In the genomic region with DNA sequence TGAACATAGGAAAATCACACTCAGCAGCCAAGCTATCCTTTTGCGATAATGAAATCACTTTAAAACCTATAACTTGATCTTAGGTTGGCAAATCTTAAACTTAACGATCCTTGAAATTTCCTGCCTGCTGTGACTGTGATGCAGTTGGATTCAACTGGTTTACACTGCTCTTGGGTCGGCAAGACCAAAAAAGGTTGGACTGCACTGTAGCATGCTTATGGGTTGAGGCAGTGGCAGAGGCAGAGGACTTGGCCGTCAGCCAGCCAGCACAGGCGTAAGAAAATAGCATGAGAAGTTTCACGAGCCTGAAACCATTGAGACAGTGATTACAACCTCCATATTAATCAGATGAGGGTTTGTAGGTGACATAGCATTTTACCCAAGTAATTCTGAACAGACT, we compare ENCODE assay signal across 8 cellular contexts. TPM values are rescaled to one million over a fixed set of nuclear protein-coding genes. Genes with fewer than 3 reads are reported as not detected.
DNase-seq lines count a peak whose midpoint lies in the region; ATAC-seq and TF ChIP-seq lines count a peak whose summit lies in the region.

No MANE protein-coding gene starts in this region.

- H3K9ac ChIP-seq in SK-N-MC (ENCODE audit: insufficient read length) = no peak overlapping the region

- TF ChIP-seq EP300 in sigmoid colon (IDR thresholded peaks at IDR 0.05) = peak in 3 of 4 donors; percentile 72 to 97 (median 80)

- no peak for TF ChIP-seq CTCF in sigmoid colon (IDR thresholded peaks at IDR 0.05)

- H3K4me3 ChIP-seq in SK-N-MC (no peak overlapping the region), sigmoid colon (no peak overlapping the region)

- H3K27me3 ChIP-seq in sigmoid colon = no peaks in the 10 kb centered on the region

- H3K27ac ChIP-seq in SK-N-MC (peak overlapping the region; percentile 70), sigmoid colon (peak overlapping the region; percentile 82 to 90 (median 88))

- in situ Hi-C loops in G401 (cut with HindIII; ENCODE audit: low sequenced_read_pairs) = no loop called here

- intact Hi-C loops in cardiac septum (cut with DNase I) (no loop called here), sigmoid colon (cut with DNase I) (loop anchor here (2.0 kb wide), 1 partner anchor 21 kb away; the partner anchor contains the start of gene WSB1)

- peaks cover 0 to 56% (median 35%) of the 10 kb centered on the region in 4 donors for H3K4me1 ChIP-seq in sigmoid colon

- H3K9me3 ChIP-seq in SK-N-MC (ENCODE audit: low read depth, low read length) = no peaks in the 10 kb centered on the region
- H3K9me3 ChIP-seq in sigmoid colon = no peaks in the 10 kb centered on the region

- peak; percentile 23 for DNase-seq in G401 (ENCODE audit: low spot score)
- DNase-seq in SK-N-MC (ENCODE audit: low read depth, low spot score) = no peak
- peak; percentile 87 for DNase-seq in cardiac septum (ENCODE audit: low spot score)
- peak; percentile 97 for DNase-seq in sigmoid colon
- DNase-seq in NCI-H146 treated with DMSO at 0.1 percent for 48 hours (lab: John Stamatoyannopoulos, UW; ENCODE audit: unreplicated experiment) = no peak

- no peak for TF ChIP-seq POLR2A in sigmoid colon (IDR thresholded peaks at IDR 0.05)

- WGBS in sigmoid colon, 2 donors = 22 to 57% methylated on average over 6 of the region's 6 CpGs

- H3K36me3 ChIP-seq in SK-N-MC (ENCODE audit: insufficient read depth, low read length) (peaks cover 86% of the 10 kb centered on the region), sigmoid colon (peaks cover 18 to 87% (median 25%) of the 10 kb centered on the region in 4 donors)

- no peak for ATAC-seq in HG03432 (IDR thresholded peaks at IDR 0.05; ENCODE audit: unreplicated experiment)
- ATAC-seq in GM21825 (IDR thresholded peaks at IDR 0.05; ENCODE audit: unreplicated experiment) = no peak
- ATAC-seq in GM21381 (IDR thresholded peaks at IDR 0.05; ENCODE audit: unreplicated experiment) = no peak

RNA-seq across cellular contexts. Expression of gene WSB1, which starts 21.4 kb away (rescaled TPM):
- 72.2 and 88.3 TPM in 2 replicates for total RNA-seq in G401 (2014; rRNA removed; shearing (Covaris generic))
- 94.1 TPM for total RNA-seq in cardiac septum
- 100 to 1,000 TPM; 111 to 240 (median 188) TPM for total RNA-seq in sigmoid colon
- polyA plus RNA-seq in sigmoid colon = 10 to 100 TPM; 23.4 to 65.2 (median 26.4) TPM

Comparison
In these comparisons a context has a peak if more than half of its experiments do, and no peak if none do; other contexts are left out.
1. DNase-seq: peak in G401 (single experiment), cardiac septum (single experiment) and sigmoid colon (single experiment); none in SK-N-MC (single experiment) and NCI-H146 treated with DMSO at 0.1 percent for 48 hours (single experiment).